In the genomic region with DNA sequence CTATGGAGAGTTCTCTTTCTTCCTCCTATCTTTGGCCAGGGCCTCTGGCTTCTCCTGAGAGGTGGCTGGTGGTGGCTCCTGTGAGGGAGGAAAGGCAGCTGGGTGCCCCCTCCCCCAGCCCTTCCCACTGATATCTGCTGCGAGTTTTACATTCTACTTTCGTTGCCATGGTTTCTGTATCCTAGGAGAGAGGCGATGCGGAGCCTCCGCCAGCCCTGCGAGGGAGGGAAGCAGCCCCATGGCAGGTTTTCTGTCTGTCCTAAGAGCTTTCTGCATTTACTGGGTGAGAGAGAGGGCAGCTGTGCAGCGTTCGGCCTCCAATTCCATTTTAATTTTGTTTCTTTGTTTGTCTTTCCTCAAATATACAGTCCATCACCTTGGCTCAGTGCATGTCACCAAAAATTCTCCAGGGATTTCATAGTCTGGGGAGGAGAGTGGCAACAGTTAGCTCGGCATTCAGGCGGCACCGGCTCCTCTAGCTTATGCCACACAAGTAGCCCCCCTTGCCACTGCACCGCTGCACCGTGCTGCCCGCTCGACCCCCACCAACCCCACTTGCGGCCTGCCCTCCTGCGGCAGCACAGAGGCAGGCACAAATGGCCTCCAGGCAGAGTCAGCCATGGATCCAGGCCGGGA, we compare ENCODE assay signal across 8 cellular contexts. TPM values are rescaled to one million over a fixed set of nuclear protein-coding genes. Genes with fewer than 3 reads are reported as not detected.
DNase-seq lines count a peak whose midpoint lies in the region; ATAC-seq and TF ChIP-seq lines count a peak whose summit lies in the region.

No MANE protein-coding gene starts in this region.

- H3K4me1 Mint-ChIP-seq in CD14-positive monocyte: peaks cover 78% of the 10 kb centered on the region

- peaks cover 18 to 43% of the 10 kb centered on the region in 2 donors for H3K4me1 ChIP-seq in esophagus (ENCODE audit: control insufficient read depth in 2 of 2, insufficient read depth in 2 of 2, low read length in 1 of 2)

- DNase-seq in CD14-positive monocyte (ENCODE audit: low spot score) (no peak), HL-60 (ENCODE audit: low read depth in 1 of 2, low spot score in 1 of 2) (no peak), RPMI8226 (peak; percentile 57), occipital lobe (lab: John Stamatoyannopoulos, UW) (peak; percentile 64), OCI-M2 (lab: John Stamatoyannopoulos, UW; ENCODE audit: unreplicated experiment) (no peak), GOT3 (lab: John Stamatoyannopoulos, UW) (no peak)

- peaks cover 0 to 5% (median 0%) of the 10 kb centered on the region in 3 donors for H3K27me3 Mint-ChIP-seq in CD14-positive monocyte (ENCODE audit: low read depth in 3 of 3)

- H3K4me3 Mint-ChIP-seq in CD14-positive monocyte: no peak overlapping the region

- peaks cover 45 to 55% of the 10 kb centered on the region in 2 donors for H3K36me3 Mint-ChIP-seq in CD14-positive monocyte

- H3K27ac ChIP-seq in HL-60 (replicated peaks) (peak overlapping the region; percentile 90), esophagus (ENCODE audit: low read depth in 2 of 2, low read length in 1 of 2) (peak overlapping the region; percentile 72 to 93)

- 54 to 58% methylated on average over 18 of the region's 18 CpGs for WGBS in esophagus, 2 donors

- no peaks in the 10 kb centered on the region for H3K9me3 Mint-ChIP-seq in CD14-positive monocyte

- H3K9me3 ChIP-seq in esophagus (ENCODE audit: control insufficient read depth in 2 of 2, insufficient read depth in 1 of 2, low read depth in 1 of 2, low read length in 1 of 2): no peaks in the 10 kb centered on the region

- no peak for TF ChIP-seq CTCF in CD14-positive monocyte (IDR thresholded peaks at IDR 0.05)
- no peak for TF ChIP-seq CTCF in HL-60 (IDR thresholded peaks at IDR 0.05; ENCODE audit: insufficient read depth, low read length)

- H3K27me3 ChIP-seq in HL-60 (ENCODE audit: insufficient read depth, poor library complexity, severe bottlenecking) (no peaks in the 10 kb centered on the region), esophagus (ENCODE audit: control insufficient read depth in 1 of 2, insufficient read depth in 2 of 2, low read length in 2 of 2) (no peaks in the 10 kb centered on the region)

- H3K36me3 ChIP-seq in esophagus (ENCODE audit: control insufficient read depth in 2 of 2, insufficient read depth in 2 of 2, low read length in 1 of 2): peaks cover 3 to 16% of the 10 kb centered on the region in 2 donors

- H3K27ac Mint-ChIP-seq in CD14-positive monocyte: peak overlapping the region; percentile 59 to 94 (median 87)

- no peak overlapping the region for H3K4me3 ChIP-seq in HL-60 (replicated peaks; ENCODE audit: insufficient read depth, low read length)
- H3K4me3 ChIP-seq in esophagus (ENCODE audit: low read depth in 1 of 2, low read length in 2 of 2): no peak overlapping the region

- intact Hi-C loops in CD14-positive monocyte (cut with micrococcal nuclease): loop anchor here (5.0 to 10.0 kb wide), 3 partner anchors 37 to 200 kb away; a partner anchor contains a TSS

- ATAC-seq in GM21619 (IDR thresholded peaks at IDR 0.05; ENCODE audit: unreplicated experiment): no peak

RNA-seq across cellular contexts. Expression of a gene that starts 20.4 kb away (rescaled TPM):
- polyA plus RNA-seq in CD14-positive monocyte: 10 to 100 TPM; 26.5 to 37.9 TPM
- 10 to 100 TPM; 18.4 to 20.7 TPM for polyA plus RNA-seq in esophagus
- total RNA-seq in occipital lobe: 12.2 TPM

Comparison
In these comparisons a context has a peak if more than half of its experiments do, and no peak if none do; other contexts are left out.
1. DNase-seq: peak in RPMI8226 (single experiment) and occipital lobe (single experiment); none in CD14-positive monocyte (single experiment), HL-60 (0 of 2), OCI-M2 (single experiment) and GOT3 (single experiment).